ENCODE assay signal across 8 cellular contexts in genomic region chr17:32127156-32127897, GRCh38. TPM values are rescaled to one million over a fixed set of nuclear protein-coding genes. Genes with fewer than 3 reads are reported as not detected.
DNase-seq lines count a peak whose midpoint lies in the region; ATAC-seq and TF ChIP-seq lines count a peak whose summit lies in the region.

No MANE protein-coding gene starts in this region.

- peak overlapping the region; percentile 93 to 98 (median 93) for H3K4me3 Mint-ChIP-seq in T-cell

- WGBS in adrenal gland, 4 donors, result 0 to 2% (median 0%) methylated on average over 16 to 25 of the region's 25 CpGs

- H3K4me3 ChIP-seq in adrenal gland (peak overlapping the region; percentile 34 to 65 (median 41)), upper lobe of right lung (peak overlapping the region; percentile 80)

- H3K4me1 Mint-ChIP-seq in T-cell, result peaks cover 22 to 32% (median 26%) of the 10 kb centered on the region in 3 donors

- DNase-seq in GM04504 (ENCODE audit: low read depth) (peak; percentile 57), HEK293T (ENCODE audit: extremely low spot score) (peak; percentile 43), NCI-H1092 (lab: John Stamatoyannopoulos, UW) (peak; percentile 23), T-cell (peak; percentile 62 to 85 (median 74)), adrenal gland (peak; percentile 80 to 94 (median 90)), left cardiac atrium (peak; percentile 92), posterior vena cava (ENCODE audit: low spot score) (peak; percentile 96), upper lobe of right lung (peak; percentile 94)

- H3K27ac ChIP-seq in adrenal gland (peak overlapping the region; percentile 76 to 93 (median 85)), upper lobe of right lung (peak overlapping the region; percentile 93)

- CTCF ChIA-PET in HEK293T (lab: Yijun Ruan, JAX) (interaction anchor here (1.0 kb wide), 1 partner anchor 14 kb away, joined by 3 read pairs; no protein-coding TSS in a partner anchor), T-cell (lab: Charles Lee) (interaction anchor here (0.5 to 5.1 kb wide), 6 partner anchors 9 to 122 kb away, joined by 3 to 44 read pairs (median 3); partner anchors contain the start of gene RHOT1 (in 1 of the 2))

- H3K36me3 Mint-ChIP-seq in T-cell, result peaks cover 10% of the 10 kb centered on the region

- peak overlapping the region; percentile 97 to 98 for H3K27ac Mint-ChIP-seq in T-cell

- ATAC-seq in T-cell (replicated peaks in 1 of 4) (peak; percentile 99 to 100 (median 99)), left cardiac atrium (peak; percentile 96 to 98), upper lobe of right lung (peak; percentile 99)

- no peaks in the 10 kb centered on the region for H3K9me3 Mint-ChIP-seq in T-cell

- TF ChIP-seq CTCF in adrenal gland (IDR thresholded peaks at IDR 0.05) (no peak), upper lobe of right lung (IDR thresholded peaks at IDR 0.05) (no peak)

- H3K27me3 ChIP-seq in adrenal gland, result no peaks in the 10 kb centered on the region
- H3K27me3 ChIP-seq in upper lobe of right lung, result no peaks in the 10 kb centered on the region

- H3K4me1 ChIP-seq in adrenal gland (replicated peaks in 1 of 2) (peaks cover 3 to 17% of the 10 kb centered on the region in 2 donors), upper lobe of right lung (peaks cover 8% of the 10 kb centered on the region)

- peak; percentile 25 to 58 for TF ChIP-seq POLR2A in adrenal gland (IDR thresholded peaks at IDR 0.05)

- H3K36me3 ChIP-seq in adrenal gland (replicated peaks in 1 of 2) (no peaks in the 10 kb centered on the region), upper lobe of right lung (no peaks in the 10 kb centered on the region)

- POLR2A ChIA-PET in HEK293T (lab: Yijun Ruan, JAX) (interaction anchor here (1.5 to 2.0 kb wide), 3 partner anchors 12 to 24 kb away, joined by 4 to 5 read pairs (median 4); no protein-coding TSS in a partner anchor), T-cell (lab: Charles Lee) (interaction anchor here in 1 of 2 donors (0.7 to 0.9 kb wide), 3 partner anchors 9 to 137 kb away, joined by 3 to 10 read pairs (median 4); no protein-coding TSS in a partner anchor)

- no peaks in the 10 kb centered on the region for H3K9me3 ChIP-seq in adrenal gland (replicated peaks in 1 of 3)
- no peaks in the 10 kb centered on the region for H3K9me3 ChIP-seq in upper lobe of right lung

- H3K27me3 Mint-ChIP-seq in T-cell, result no peaks in the 10 kb centered on the region

- intact Hi-C loops in adrenal gland (cut with DNase I) (no loop called here), left cardiac atrium (cut with DNase I) (no loop called here), posterior vena cava (cut with DNase I) (no loop called here), upper lobe of right lung (cut with DNase I) (no loop called here)

TF ChIP-seq in HEK293T, 16 proteins besides CTCF, POLR2A, EP300 and RAD21:
- peak; percentile 46; the same call in 1 of the 2 replicates for TF ChIP-seq L3MBTL2 (conservative IDR thresholded peaks at IDR 0.05)
- TF ChIP-seq SUZ12 (IDR thresholded peaks at IDR 0.05), result no peak
- TF ChIP-seq CTBP1 (IDR thresholded peaks at IDR 0.05; ENCODE audit: borderline replicate concordance), result no peak

RNA-seq across cellular contexts. Expression of gene RHOT1, which starts 15.0 kb away (rescaled TPM):
- 10 to 100 TPM; 18.7 to 26.8 (median 24.1) TPM for total RNA-seq in T-cell
- 10 to 100 TPM; 44.2 to 86.0 (median 60.5) TPM for total RNA-seq in adrenal gland
- polyA plus RNA-seq in adrenal gland, result 10 to 100 TPM; 75.3 to 97.7 (median 86.4) TPM
- 10 to 100 TPM; 47.2 to 48.9 TPM for total RNA-seq in left cardiac atrium
- 10 to 100 TPM; 37.9 to 45.6 TPM for total RNA-seq in posterior vena cava
- total RNA-seq in upper lobe of right lung, result 46.6 TPM

Comparison
In these comparisons a context has a peak if more than half of its experiments do, and no peak if none do; other contexts are left out.
1. Peak in every context shown above with its lines: DNase-seq, ATAC-seq, H3K4me3 ChIP-seq and H3K27ac ChIP-seq.
2. DNase-seq: peak in every context shown above with its lines; median percentile 96 in posterior vena cava; 94 in upper lobe of right lung; 92 in left cardiac atrium; 90 in adrenal gland; 74 in T-cell; 57 in GM04504; 43 in HEK293T; 23 in NCI-H1092.